ENCODE assay signal across 8 cellular contexts in the genomic region with DNA sequence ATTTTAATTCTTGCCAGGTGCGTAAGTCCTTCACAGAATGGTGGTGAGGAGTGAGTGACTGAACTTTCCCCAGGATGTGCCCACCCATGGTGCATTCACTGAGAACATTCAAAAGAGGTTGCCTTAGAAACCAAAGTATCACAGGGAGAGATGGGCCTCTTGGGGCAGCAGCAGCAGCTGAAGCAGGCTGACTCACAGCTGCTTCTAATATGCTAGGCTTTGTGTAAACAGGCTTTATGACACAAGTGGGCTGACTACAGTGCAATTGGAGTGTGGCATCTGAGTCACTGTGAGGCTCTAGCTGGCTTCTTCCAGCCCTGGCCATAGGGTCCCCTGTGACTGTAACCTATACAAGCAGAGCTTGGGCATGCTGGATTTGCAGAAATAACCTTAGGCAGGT. TPM values are rescaled to one million over a fixed set of nuclear protein-coding genes. Genes with fewer than 3 reads are reported as not detected.
DNase-seq lines count a peak whose midpoint lies in the region; ATAC-seq and TF ChIP-seq lines count a peak whose summit lies in the region.

No MANE protein-coding gene starts in this region.

- peaks cover under 1% of the 10 kb centered on the region for H3K27me3 Mint-ChIP-seq in brain

- H3K36me3 ChIP-seq in HAP-1 (replicated peaks) (no peaks in the 10 kb centered on the region), aorta (ENCODE audit: control insufficient read depth in 1 of 2, insufficient read depth in 2 of 2, low read length in 1 of 2) (no peaks in the 10 kb centered on the region)

- CTCF ChIA-PET in AG04449 (lab: Yijun Ruan, JAX) = interaction anchor here (0.8 to 0.9 kb wide), 2 partner anchors 9 to 11 kb away, joined by 3 read pairs; no protein-coding TSS in a partner anchor

- POLR2A ChIA-PET in AG04449 (lab: Yijun Ruan, JAX) = interaction anchor here (1.0 kb wide), 1 partner anchor 12 kb away, joined by 3 read pairs; no protein-coding TSS in a partner anchor

- in situ Hi-C loops in HAP-1 (cut with MboI; ENCODE audit: low sequenced_read_pairs) = no loop called here

- H3K27ac Mint-ChIP-seq in brain = peak overlapping the region; percentile 72 to 96 (median 94)

- DNase-seq in AG04449 (ENCODE audit: low read depth, low spot score) (peak; percentile 92), HAP-1 (ENCODE audit: low spot score in 2 of 2) (peak; percentile 38 to 55), NCI-H460 (ENCODE audit: extremely low read depth, low read depth) (peak; percentile 79), left kidney (ENCODE audit: low read depth, low spot score) (peak; percentile 89), aorta (no peak), midbrain (lab: John Stamatoyannopoulos, UW) (no peak), coronary artery (ENCODE audit: low spot score) (no peak)

- H3K4me3 ChIP-seq in AG04449 (ENCODE audit: low read depth, low read length) (no peak overlapping the region), HAP-1 (no peak overlapping the region), aorta (ENCODE audit: low read length in 2 of 2) (no peak overlapping the region), coronary artery (no peak overlapping the region)

- no peaks in the 10 kb centered on the region; the same call in 1 of the 2 replicates for H3K9me3 ChIP-seq in HAP-1
- H3K9me3 ChIP-seq in aorta (ENCODE audit: control insufficient read depth, low read length) = peaks cover 1% of the 10 kb centered on the region

- no peak overlapping the region for H3K27ac ChIP-seq in aorta (ENCODE audit: low read depth in 1 of 2, low read length in 2 of 2)
- H3K27ac ChIP-seq in coronary artery = peak overlapping the region in 1 of 2 donors; percentile 35

- H3K27me3 ChIP-seq in HAP-1 (ENCODE audit: low read depth) = no peaks in the 10 kb centered on the region
- H3K27me3 ChIP-seq in aorta (ENCODE audit: control insufficient read depth in 1 of 2, insufficient read depth in 2 of 2, low read length in 1 of 2) = no peaks in the 10 kb centered on the region

- peak; percentile 27 for TF ChIP-seq CTCF in AG04449 (IDR thresholded peaks at IDR 0.05; ENCODE audit: insufficient read depth, low read length, missing control alignments)
- no peak for TF ChIP-seq CTCF in brain (conservative IDR thresholded peaks at IDR 0.05)
- TF ChIP-seq CTCF in coronary artery (IDR thresholded peaks at IDR 0.05) = no peak

- ATAC-seq in aorta (ENCODE audit: low FRiP score) = peak; percentile 89

- intact Hi-C loops in aorta (cut with DNase I) = no loop called here

- H3K9me3 Mint-ChIP-seq in brain = peaks cover 0 to 12% (median 3%) of the 10 kb centered on the region in 5 experiments

- peaks cover 5% of the 10 kb centered on the region for H3K36me3 Mint-ChIP-seq in brain

- peak overlapping the region in 4 of 5 experiments; percentile 11 to 61 (median 58) for H3K4me3 Mint-ChIP-seq in brain

- H3K4me1 Mint-ChIP-seq in brain = peaks cover 75% of the 10 kb centered on the region

- H3K4me1 ChIP-seq in HAP-1 = peaks cover 5% of the 10 kb centered on the region; the same call in 1 of the 2 replicates
- no peaks in the 10 kb centered on the region for H3K4me1 ChIP-seq in aorta (ENCODE audit: control insufficient read depth in 1 of 2, insufficient read depth in 2 of 2, low read length in 2 of 2)

- 88 to 90% methylated on average over 1 of the region's 1 CpG for WGBS in aorta, 2 donors

RNA-seq across cellular contexts. Expression of a gene that starts 12.6 kb away (rescaled TPM):
- 28.2 TPM in 2 replicates for total RNA-seq in NCI-H460 (2014; rRNA removed; shearing (Covaris generic))
- 5.7 and 13.0 TPM in 2 replicates for polyA plus RNA-seq in NCI-H460 (2014; cell fraction: nucleus; rRNA removed)
- 63.1 TPM for polyA plus RNA-seq in brain (ENCODE audit: insufficient read depth, low read depth, low replicate concordance)
- 10 to 100 TPM; 15.8 to 18.1 TPM for total RNA-seq in aorta
- 10 to 100 TPM; 22.9 to 47.2 TPM for polyA plus RNA-seq in aorta

RNA-seq across cellular contexts. Expression of a gene that starts 12.8 kb away (rescaled TPM):
- 38.0 and 44.5 TPM in 2 replicates for total RNA-seq in NCI-H460 (2014; rRNA removed; shearing (Covaris generic))
- 41.6 and 44.9 TPM in 2 replicates for polyA plus RNA-seq in NCI-H460 (2014; cell fraction: nucleus; rRNA removed)
- polyA plus RNA-seq in brain (ENCODE audit: insufficient read depth, low read depth, low replicate concordance) (66.3 TPM), aorta (10 to 100 TPM; 30.1 to 40.3 TPM)
- total RNA-seq in aorta = 100 to 1,000 TPM; 105 to 118 TPM

RNA-seq across cellular contexts. Expression of a gene that starts 53.8 kb away (rescaled TPM):
- total RNA-seq in NCI-H460 (2014; rRNA removed; shearing (Covaris generic)) = 0.20 TPM in 2 replicates
- polyA plus RNA-seq in NCI-H460 (2014; cell fraction: nucleus; rRNA removed) = 0.08 and 0.53 TPM in 2 replicates
- polyA plus RNA-seq in brain (ENCODE audit: insufficient read depth, low read depth, low replicate concordance) = 68.7 TPM
- not detected for total RNA-seq in aorta
- polyA plus RNA-seq in aorta = under 1 TPM in 1 of 2 donors, not detected in 1; 0.05 TPM

Comparison
In these comparisons a context has a peak if more than half of its experiments do, and no peak if none do; other contexts are left out.
1. DNase-seq: peak in AG04449 (single experiment), HAP-1 (2 of 2), NCI-H460 (single experiment) and left kidney (single experiment); none in aorta (0 of 2), midbrain (single experiment) and coronary artery (single experiment).